In genomic region chr19:8512991-8513686, GRCh38 we compare ENCODE assay signal across 8 cellular contexts. TPM values are rescaled to one million over a fixed set of nuclear protein-coding genes. Genes with fewer than 3 reads are reported as not detected.
DNase-seq lines count a peak whose midpoint lies in the region; ATAC-seq and TF ChIP-seq lines count a peak whose summit lies in the region.

No MANE protein-coding gene starts in this region.

- H3K27ac ChIP-seq in right atrium auricular region (peak overlapping the region; percentile 93 to 99), mammary epithelial cell (ENCODE audit: insufficient read depth, low read depth, low read length) (peak overlapping the region; percentile 84), uterus (peak overlapping the region; percentile 99 to 100)

- dilution Hi-C loops in mammary epithelial cell (cut with HindIII; ENCODE audit: low sequenced_read_pairs), result no loop called here

- in situ Hi-C loops in mammary epithelial cell (cut with MboI; ENCODE audit: low sequenced_read_pairs in 2 of 2), result no loop called here

- CTCF ChIA-PET in mammary epithelial cell (lab: Charles Lee; ENCODE audit: low non-redundant PET), result interaction anchor here (0.5 kb wide), 1 partner anchor 19 kb away, joined by 5 read pairs; no protein-coding TSS in a partner anchor

- H3K36me3 ChIP-seq in right atrium auricular region (peaks cover 6% of the 10 kb centered on the region), mammary epithelial cell (ENCODE audit: insufficient read depth, low read length) (no peaks in the 10 kb centered on the region), uterus (no peaks in the 10 kb centered on the region)

- DNase-seq in right atrium auricular region (ENCODE audit: low spot score) (no peak), Right ventricle myocardium superior (no peak), mammary epithelial cell (no peak), uterus (no peak), DMS114 treated with DMSO at 0.1 percent for 48 hours (lab: John Stamatoyannopoulos, UW; ENCODE audit: unreplicated experiment) (no peak)

- no peak overlapping the region for H3K9ac ChIP-seq in mammary epithelial cell (ENCODE audit: insufficient read depth, low read length)

- H3K4me3 ChIP-seq in right atrium auricular region (peak overlapping the region; percentile 67 to 82), mammary epithelial cell (replicated peaks in 1 of 3; ENCODE audit: insufficient read depth in 1 of 3, low read depth in 2 of 3, low read length in 3 of 3) (peak overlapping the region; percentile 62 to 88 (median 71)), mononuclear cell (ENCODE audit: low read length) (peak overlapping the region; percentile 69), uterus (peak overlapping the region; percentile 65 to 92)

- BruUV-seq in mammary epithelial cell (replicated peaks; lab: Mats Ljungman, UMichigan), result no TSS peak

- intact Hi-C loops in Right ventricle myocardium superior (cut with DNase I), result no loop called here
- intact Hi-C loops in mammary epithelial cell (cut with micrococcal nuclease), result loop anchor here (1.0 kb wide), 1 partner anchor 12 kb away; no protein-coding TSS in a partner anchor
- intact Hi-C loops in uterus (cut with DNase I; ENCODE audit: low total_unique reads), result no loop called here

- no peaks in the 10 kb centered on the region for H3K27me3 ChIP-seq in right atrium auricular region
- H3K27me3 ChIP-seq in mammary epithelial cell (ENCODE audit: insufficient read depth, low read length), result no peaks in the 10 kb centered on the region
- no peaks in the 10 kb centered on the region for H3K27me3 ChIP-seq in mononuclear cell (ENCODE audit: insufficient read depth, low read length)
- no peaks in the 10 kb centered on the region for H3K27me3 ChIP-seq in uterus

- H3K4me2 ChIP-seq in mammary epithelial cell (ENCODE audit: insufficient read depth, low read depth, low read length), result peak overlapping the region; percentile 85

- H3K4me1 ChIP-seq in right atrium auricular region (peaks cover 0 to 34% of the 10 kb centered on the region in 2 donors), mammary epithelial cell (ENCODE audit: insufficient read depth, low read length) (peaks cover 12% of the 10 kb centered on the region), mononuclear cell (ENCODE audit: insufficient read depth, low read length) (peaks cover 67% of the 10 kb centered on the region), uterus (no peaks in the 10 kb centered on the region)

- H3K79me2 ChIP-seq in mammary epithelial cell (ENCODE audit: insufficient read depth, low read length), result no peaks in the 10 kb centered on the region

- H3K9me3 ChIP-seq in right atrium auricular region (no peaks in the 10 kb centered on the region), mammary epithelial cell (replicated peaks; ENCODE audit: insufficient read depth, low read length) (no peaks in the 10 kb centered on the region), mononuclear cell (ENCODE audit: low read depth, low read length) (no peaks in the 10 kb centered on the region), uterus (no peaks in the 10 kb centered on the region)

- ATAC-seq in Right ventricle myocardium superior (ENCODE audit: poor library complexity) (no peak), HG03135 (IDR thresholded peaks at IDR 0.05; ENCODE audit: unreplicated experiment) (no peak), HG03045 (IDR thresholded peaks at IDR 0.05; ENCODE audit: unreplicated experiment) (no peak)

- 29% methylated on average over 10 of the region's 19 CpGs for WGBS in mammary epithelial cell (ENCODE audit: low coverage, missing lambda C conversion rate)

- H2AFZ ChIP-seq in mammary epithelial cell (ENCODE audit: low read depth, low read length), result peak overlapping the region; percentile 96

- TF ChIP-seq CTCF in right atrium auricular region (IDR thresholded peaks at IDR 0.05) (no peak), mammary epithelial cell (conservative IDR thresholded peaks at IDR 0.05 in 1 of 2, IDR thresholded peaks at IDR 0.05 in 1 of 2; ENCODE audit: extremely low read depth in 1 of 2, insufficient read depth in 1 of 2, low read depth in 1 of 2, low read length in 2 of 2) (no peak), uterus (IDR thresholded peaks at IDR 0.05) (no peak)

- no peak for TF ChIP-seq POLR2A in uterus (IDR thresholded peaks at IDR 0.05)

- no peaks in the 10 kb centered on the region for H4K20me1 ChIP-seq in mammary epithelial cell (ENCODE audit: insufficient read depth, low read length)

RNA-seq across cellular contexts. Expression of gene ZNF414, which starts 0.8 kb away (rescaled TPM):
- total RNA-seq in right atrium auricular region (10 to 100 TPM in 1 of 2 donors, 1 to 10 TPM in 1; 8.2 to 13.5 TPM), Right ventricle myocardium superior (16.1 TPM), mammary epithelial cell (10 to 100 TPM in 1 of 2 donors, 1 to 10 TPM in 1; 3.5 to 23.2 TPM), mononuclear cell (5.6 TPM), uterus (100 to 1,000 TPM in 1 of 4 donors, 10 to 100 TPM in 3; 11.6 to 275 (median 24.4) TPM)
- 7.1 TPM for polyA plus RNA-seq in mammary epithelial cell
- polyA minus RNA-seq in mammary epithelial cell, result 1.3 TPM

RNA-seq across cellular contexts. Expression of gene PRAM1, which starts 10.7 kb away (rescaled TPM):
- total RNA-seq in right atrium auricular region, result under 1 TPM; 0.19 to 0.79 TPM
- total RNA-seq in Right ventricle myocardium superior, result 0.70 TPM
- not detected for total RNA-seq in mammary epithelial cell
- not detected for polyA plus RNA-seq in mammary epithelial cell
- polyA minus RNA-seq in mammary epithelial cell, result not detected
- total RNA-seq in mononuclear cell, result 5.7 TPM
- 1 to 10 TPM in 1 of 4 donors, under 1 TPM in 1, not detected in 2; 0.97 to 3.0 TPM for total RNA-seq in uterus
